In genomic region chr7:134845461-134845860, GRCh38 we compare ENCODE assay signal across 10 cellular contexts.
DNase-seq lines count a peak whose midpoint lies in the region; ATAC-seq and TF ChIP-seq lines count a peak whose summit lies in the region.
"Had no signal": no experiment of that assay in that cellular context is flagged by ENCODE, and none has a peak within 500 bp of the region (broad histone marks: within the 10 kb centered on the region; RNA-seq: fewer than 3 reads in every experiment).

No MANE protein-coding gene starts in this region.

- H3K4me3 Mint-ChIP-seq in HFFc6 (peak overlapping the region; percentile 20; the same call in 1 of the 2 replicates), osteocyte (ENCODE audit: unreplicated experiment) (no peak overlapping the region)
- no peak overlapping the region for H3K4me3 Mint-ChIP-seq in activated CD8-positive, alpha-beta T cell treated with anti-CD3 and anti-CD28 coated beads, Interleukin-2, amount 10 ng/mL, durations not matched to agents 7 days and 5 days

- H3K4me1 Mint-ChIP-seq in HFFc6 (ENCODE audit: low read depth) (peaks cover 78% of the 10 kb centered on the region), osteocyte (ENCODE audit: unreplicated experiment) (peaks cover 59% of the 10 kb centered on the region)
- H3K4me1 Mint-ChIP-seq in activated CD8-positive, alpha-beta T cell treated with anti-CD3 and anti-CD28 coated beads, Interleukin-2, amount 10 ng/mL, durations not matched to agents 7 days and 5 days (ENCODE audit: low read depth) = peaks cover 5% of the 10 kb centered on the region

- POLR2A ChIA-PET in activated CD8-positive, alpha-beta T cell treated with anti-CD3 and anti-CD28 coated beads, Interleukin-2, amount 10 ng/mL, durations not matched to agents 7 days and 5 days (lab: Charles Lee) = no interaction called here

- peak; percentile 58 for ATAC-seq in activated CD8-positive, alpha-beta T cell treated with anti-CD3 and anti-CD28 coated beads, Interleukin-2, amount 10 ng/mL, durations not matched to agents 7 days and 5 days
- ATAC-seq in HG03457 (IDR thresholded peaks at IDR 0.05; ENCODE audit: unreplicated experiment) = no peak

- in situ Hi-C loops in G401 (cut with HindIII; ENCODE audit: low sequenced_read_pairs) = no loop called here

- CTCF ChIA-PET in activated CD8-positive, alpha-beta T cell treated with anti-CD3 and anti-CD28 coated beads, Interleukin-2, amount 10 ng/mL, durations not matched to agents 7 days and 5 days (lab: Charles Lee) = interaction anchor here (1.1 to 1.2 kb wide), 2 partner anchors 121 to 198 kb away, joined by 3 read pairs; no protein-coding TSS in a partner anchor

- peak; percentile 61 for TF ChIP-seq CTCF in HFFc6 (IDR thresholded peaks at IDR 0.05)
- TF ChIP-seq CTCF in osteocyte (IDR thresholded peaks at IDR 0.05) = peak; percentile 29

- H3K9me3 Mint-ChIP-seq in HFFc6 = no peaks in the 10 kb centered on the region
- H3K9me3 Mint-ChIP-seq in activated CD8-positive, alpha-beta T cell treated with anti-CD3 and anti-CD28 coated beads, Interleukin-2, amount 10 ng/mL, durations not matched to agents 7 days and 5 days (ENCODE audit: insufficient read depth) = no peaks in the 10 kb centered on the region
- no peaks in the 10 kb centered on the region for H3K9me3 Mint-ChIP-seq in osteocyte (ENCODE audit: unreplicated experiment)

- DNase-seq in DMS 273 (lab: John Stamatoyannopoulos, UW; ENCODE audit: unreplicated experiment) = peak; percentile 24
- no peak for DNase-seq in DMS 273 treated with DMSO at 0.1 percent for 48 hours (lab: John Stamatoyannopoulos, UW)
- no peak for DNase-seq in HFFc6
- peak; percentile 32 for DNase-seq in activated CD8-positive, alpha-beta T cell treated with anti-CD3 and anti-CD28 coated beads, Interleukin-2, amount 10 ng/mL, durations not matched to agents 7 days and 5 days
- DNase-seq in osteocyte (ENCODE audit: extremely low spot score, unreplicated experiment) = no peak
- no peak for DNase-seq in G401 (ENCODE audit: low spot score)
- DNase-seq in NK-92 treated with Interleukin-12 subunit alpha and Interleukin-12 subunit beta, amount 100 ng/mL, for 24 hours (lab: John Stamatoyannopoulos, UW) = no peak
- DNase-seq: Kasumi-1, midbrain had no signal

- peak overlapping the region; percentile 76 for H3K27ac Mint-ChIP-seq in HFFc6
- H3K27ac Mint-ChIP-seq in activated CD8-positive, alpha-beta T cell treated with anti-CD3 and anti-CD28 coated beads, Interleukin-2, amount 10 ng/mL, durations not matched to agents 7 days and 5 days = no peak overlapping the region
- H3K27ac Mint-ChIP-seq in osteocyte (ENCODE audit: unreplicated experiment) = peak overlapping the region; percentile 58

- peaks cover 10% of the 10 kb centered on the region for H3K27me3 Mint-ChIP-seq in HFFc6 (ENCODE audit: insufficient read depth)
- H3K27me3 Mint-ChIP-seq in activated CD8-positive, alpha-beta T cell treated with anti-CD3 and anti-CD28 coated beads, Interleukin-2, amount 10 ng/mL, durations not matched to agents 7 days and 5 days (ENCODE audit: low read depth) = peaks cover 5% of the 10 kb centered on the region
- no peaks in the 10 kb centered on the region for H3K27me3 Mint-ChIP-seq in osteocyte (ENCODE audit: unreplicated experiment)

- H3K36me3 Mint-ChIP-seq in HFFc6 (ENCODE audit: low read depth) (peaks cover 72% of the 10 kb centered on the region), osteocyte (ENCODE audit: unreplicated experiment) (peaks cover 60% of the 10 kb centered on the region)
- no peaks in the 10 kb centered on the region for H3K36me3 Mint-ChIP-seq in activated CD8-positive, alpha-beta T cell treated with anti-CD3 and anti-CD28 coated beads, Interleukin-2, amount 10 ng/mL, durations not matched to agents 7 days and 5 days (ENCODE audit: low read depth)

Comparison
In these comparisons a context has a peak if more than half of its experiments do, and no peak if none do; other contexts are left out.
1. DNase-seq: peak in DMS 273 (single experiment) and activated CD8-positive, alpha-beta T cell treated with anti-CD3 and anti-CD28 coated beads, Interleukin-2, amount 10 ng/mL, durations not matched to agents 7 days and 5 days (single experiment); none in DMS 273 treated with DMSO at 0.1 percent for 48 hours (single experiment), HFFc6 (single experiment), osteocyte (single experiment), G401 (single experiment) and NK-92 treated with Interleukin-12 subunit alpha and Interleukin-12 subunit beta, amount 100 ng/mL, for 24 hours (single experiment).